ENCODE assay signal across 28 cellular contexts in genomic region chr11:7383406-7383805, GRCh38.
"Had no signal": no experiment of that assay in that cellular context is flagged by ENCODE, and none has a peak within 500 bp of the region (broad histone marks: within the 10 kb centered on the region; RNA-seq: fewer than 3 reads in every experiment).

No MANE protein-coding gene starts in this region.

- H3K79me2 ChIP-seq: hepatocyte had no signal

- H3K9me3 ChIP-seq: esophagus muscularis mucosa, gastroesophageal sphincter, heart left ventricle, left lung, prostate gland, right atrium auricular region, stomach, thyroid gland, vagina had no signal

- FAIRE-seq: endothelial cell of umbilical vein, kidney had no signal

- H3K4me3 ChIP-seq: esophagus muscularis mucosa, gastroesophageal sphincter, heart left ventricle, hepatocyte, left lung, prostate gland, right atrium auricular region, smooth muscle cell, stomach, thyroid gland, vagina had no signal

- H3K4me3 Mint-ChIP-seq: naive thymus-derived CD4-positive, alpha-beta T cell; nephron progenitor cell had no signal

- H3K4me1 Mint-ChIP-seq: naive thymus-derived CD4-positive, alpha-beta T cell; nephron progenitor cell had no signal

- H3K27ac Mint-ChIP-seq: naive thymus-derived CD4-positive, alpha-beta T cell; nephron progenitor cell had no signal

- H3K4me1 ChIP-seq: esophagus muscularis mucosa, foreskin keratinocyte, gastroesophageal sphincter, left lung, prostate gland, right atrium auricular region, stomach, thyroid gland, vagina had no signal

- ATAC-seq: foreskin keratinocyte; gastroesophageal sphincter; heart left ventricle; left lung; naive thymus-derived CD4-positive, alpha-beta T cell; sciatic nerve had no signal

- H3K27me3 ChIP-seq: esophagus muscularis mucosa, gastroesophageal sphincter, heart left ventricle, hepatocyte, left lung, right atrium auricular region, stomach, thyroid gland, vagina had no signal

- H3K9me3 Mint-ChIP-seq: nephron progenitor cell had no signal

- H2AFZ ChIP-seq: hepatocyte had no signal

- H3K27ac ChIP-seq: esophagus muscularis mucosa, foreskin keratinocyte, gastroesophageal sphincter, heart left ventricle, hepatocyte, left lung, prostate gland, right atrium auricular region, stomach, thyroid gland, vagina had no signal

- H3K36me3 ChIP-seq: esophagus muscularis mucosa, gastroesophageal sphincter, heart left ventricle, left lung, prostate gland, right atrium auricular region, stomach, thyroid gland, vagina had no signal

- H3K4me2 ChIP-seq: hepatocyte, smooth muscle cell had no signal

- DNase-seq: dermis blood vessel endothelial cell; effector memory CD4-positive, alpha-beta T cell; foreskin keratinocyte; heart left ventricle; kidney; left lung; mesendoderm; midbrain; naive thymus-derived CD4-positive, alpha-beta T cell; nephron progenitor cell; nucleus accumbens; stimulated activated CD4-positive, alpha-beta T cell treated with anti-CD3 and anti-CD28 coated beads, Interleukin-12 subunit alpha, Interleukin-12 subunit beta, amount 100 ng/mL, for 4 hours; stimulated activated CD4-positive, alpha-beta T cell treated with anti-CD3 and anti-CD28 coated beads, Interleukin-1b, Interleukin-23, amount 100 ng/mL, for 48 hours; stimulated activated CD4-positive, alpha-beta T cell treated with anti-CD3 and anti-CD28 coated beads, Interleukin-4, amount 100 ng/mL, for 1 hour; stimulated activated CD8-positive, alpha-beta memory T cell treated with anti-CD3 and anti-CD28 coated beads, Interleukin-4, amount 100 ng/mL, for 48 hours; stimulated activated naive CD4-positive, alpha-beta T cell treated with Interleukin-2 at 50 U/mL for 16 hours; stomach; thyroid gland; trophoblast cell had no signal
